Comparison of ENCODE assay signal across 1 cellular context in genomic region chr2:118667964-118668363, GRCh38.
TF ChIP-seq lines count a peak whose summit lies in the region.

No MANE protein-coding gene starts in this region.

TF ChIP-seq in WTC11, 78 proteins besides CTCF, POLR2A, EP300 and RAD21 (continued from another document):
- TF ChIP-seq PRDM15 (CRISPR knock-in tag; IDR thresholded peaks at IDR 0.05) (no peak), TCF7 (CRISPR knock-in tag; IDR thresholded peaks at IDR 0.05; ENCODE audit: low read depth) (no peak), NFE2L1 (CRISPR knock-in tag; IDR thresholded peaks at IDR 0.05) (no peak), JAZF1 (CRISPR knock-in tag; IDR thresholded peaks at IDR 0.05) (no peak), ZNF263 (CRISPR knock-in tag; IDR thresholded peaks at IDR 0.05; ENCODE audit: low read depth) (no peak), GABPB1 (CRISPR knock-in tag; IDR thresholded peaks at IDR 0.05) (no peak), E2F5 (CRISPR knock-in tag; IDR thresholded peaks at IDR 0.05) (no peak), MAX (CRISPR knock-in tag; IDR thresholded peaks at IDR 0.05) (no peak)
